In the genomic region with DNA sequence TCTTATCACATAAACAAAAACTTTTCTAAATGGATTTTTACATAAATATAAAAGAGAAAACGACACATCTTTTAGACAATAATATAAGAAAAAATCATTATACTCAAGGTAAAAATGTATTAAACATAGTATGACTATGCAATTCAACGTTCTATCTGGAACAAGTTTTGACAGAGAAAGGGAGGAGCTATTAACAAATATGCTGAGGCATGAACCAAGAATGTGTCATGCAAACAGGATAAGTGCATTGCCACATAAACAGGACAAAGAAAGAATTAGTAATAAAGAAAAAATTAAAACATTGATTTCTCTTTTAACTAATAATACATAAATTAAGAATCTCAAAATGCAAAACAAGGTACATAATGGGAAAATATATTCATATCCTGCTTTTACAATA, we compare ENCODE assay signal across 26 cellular contexts.
DNase-seq lines count a peak whose midpoint lies in the region; ATAC-seq, FAIRE-seq and TF ChIP-seq lines count a peak whose summit lies in the region.
"Had no signal": no experiment of that assay in that cellular context is flagged by ENCODE, and none has a peak within 500 bp of the region (broad histone marks: within the 10 kb centered on the region; RNA-seq: fewer than 3 reads in every experiment).

No MANE protein-coding gene starts in this region.

- peak; percentile 62 for FAIRE-seq in A204.1 (lab: Jason Lieb, UNC)
- FAIRE-seq: RCC 7860 had no signal

- no peak for TF ChIP-seq CTCF in epithelial cell of esophagus (IDR thresholded peaks at IDR 0.05; ENCODE audit: insufficient read depth, low read depth, low read length, missing control alignments)

- H3K4me3 ChIP-seq in epithelial cell of esophagus (ENCODE audit: low read length): no peak overlapping the region
- H3K4me3 ChIP-seq: heart left ventricle, neural progenitor cell, SJCRH30 had no signal

- DNase-seq in M059J (ENCODE audit: low read depth) (peak; percentile 41), epithelial cell of esophagus (ENCODE audit: low read depth) (peak; percentile 89), hepatic stellate cell (ENCODE audit: low spot score) (peak; percentile 2), SKM-1 treated with dmso at 0.1 percent for 144 hours (lab: John Stamatoyannopoulos, UW; ENCODE audit: unreplicated experiment) (no peak), dermis blood vessel endothelial cell (no peak)
- no peak for DNase-seq in activated CD4-positive, CD25-positive, alpha-beta regulatory T cell (lab: John Stamatoyannopoulos, UW)
- DNase-seq: 8988T; activated CD4-positive, alpha-beta memory T cell treated with anti-CD3 and anti-CD28 coated beads, Interleukin-2, amount 10 ng/mL, durations not matched to agents 7 days and 5 days; activated CD4-positive, CD25-positive, alpha-beta regulatory T cell treated with anti-CD3 and anti-CD28 coated beads, Interleukin-2, amount 50 U/mL, for 72 hours; activated CD8-positive, alpha-beta memory T cell treated with anti-CD3 and anti-CD28 coated beads, Interleukin-2, amount 50 U/mL, for 48 hours; CD4-positive, CD25-positive, alpha-beta regulatory T cell; cortex of kidney; endodermal cell; heart left ventricle; left colon; NCI-H1105; NCI-H2029; NCI-H345; NCI-H748 treated with DMSO at 0.1 percent for 48 hours; SJCRH30; stimulated activated naive CD4-positive, alpha-beta T cell; T-cell had no signal

- no peak for ATAC-seq in HG03175 (IDR thresholded peaks at IDR 0.05; ENCODE audit: unreplicated experiment)
- ATAC-seq: left colon, T-cell had no signal

Comparison
In these comparisons a context has a peak if more than half of its experiments do, and no peak if none do; other contexts are left out.
1. DNase-seq: peak in M059J (single experiment), epithelial cell of esophagus (single experiment) and hepatic stellate cell (single experiment); none in SKM-1 treated with dmso at 0.1 percent for 144 hours (single experiment), dermis blood vessel endothelial cell (single experiment) and activated CD4-positive, CD25-positive, alpha-beta regulatory T cell (0 of 4).